ENCODE assay signal across 1 cellular context in genomic region chr3:133937061-133937686, GRCh38.
TF ChIP-seq lines count a peak whose summit lies in the region.

No MANE protein-coding gene starts in this region.

TF ChIP-seq in GM23338, 12 proteins besides CTCF, POLR2A, EP300 and RAD21:
- TF ChIP-seq, protein P1, sequence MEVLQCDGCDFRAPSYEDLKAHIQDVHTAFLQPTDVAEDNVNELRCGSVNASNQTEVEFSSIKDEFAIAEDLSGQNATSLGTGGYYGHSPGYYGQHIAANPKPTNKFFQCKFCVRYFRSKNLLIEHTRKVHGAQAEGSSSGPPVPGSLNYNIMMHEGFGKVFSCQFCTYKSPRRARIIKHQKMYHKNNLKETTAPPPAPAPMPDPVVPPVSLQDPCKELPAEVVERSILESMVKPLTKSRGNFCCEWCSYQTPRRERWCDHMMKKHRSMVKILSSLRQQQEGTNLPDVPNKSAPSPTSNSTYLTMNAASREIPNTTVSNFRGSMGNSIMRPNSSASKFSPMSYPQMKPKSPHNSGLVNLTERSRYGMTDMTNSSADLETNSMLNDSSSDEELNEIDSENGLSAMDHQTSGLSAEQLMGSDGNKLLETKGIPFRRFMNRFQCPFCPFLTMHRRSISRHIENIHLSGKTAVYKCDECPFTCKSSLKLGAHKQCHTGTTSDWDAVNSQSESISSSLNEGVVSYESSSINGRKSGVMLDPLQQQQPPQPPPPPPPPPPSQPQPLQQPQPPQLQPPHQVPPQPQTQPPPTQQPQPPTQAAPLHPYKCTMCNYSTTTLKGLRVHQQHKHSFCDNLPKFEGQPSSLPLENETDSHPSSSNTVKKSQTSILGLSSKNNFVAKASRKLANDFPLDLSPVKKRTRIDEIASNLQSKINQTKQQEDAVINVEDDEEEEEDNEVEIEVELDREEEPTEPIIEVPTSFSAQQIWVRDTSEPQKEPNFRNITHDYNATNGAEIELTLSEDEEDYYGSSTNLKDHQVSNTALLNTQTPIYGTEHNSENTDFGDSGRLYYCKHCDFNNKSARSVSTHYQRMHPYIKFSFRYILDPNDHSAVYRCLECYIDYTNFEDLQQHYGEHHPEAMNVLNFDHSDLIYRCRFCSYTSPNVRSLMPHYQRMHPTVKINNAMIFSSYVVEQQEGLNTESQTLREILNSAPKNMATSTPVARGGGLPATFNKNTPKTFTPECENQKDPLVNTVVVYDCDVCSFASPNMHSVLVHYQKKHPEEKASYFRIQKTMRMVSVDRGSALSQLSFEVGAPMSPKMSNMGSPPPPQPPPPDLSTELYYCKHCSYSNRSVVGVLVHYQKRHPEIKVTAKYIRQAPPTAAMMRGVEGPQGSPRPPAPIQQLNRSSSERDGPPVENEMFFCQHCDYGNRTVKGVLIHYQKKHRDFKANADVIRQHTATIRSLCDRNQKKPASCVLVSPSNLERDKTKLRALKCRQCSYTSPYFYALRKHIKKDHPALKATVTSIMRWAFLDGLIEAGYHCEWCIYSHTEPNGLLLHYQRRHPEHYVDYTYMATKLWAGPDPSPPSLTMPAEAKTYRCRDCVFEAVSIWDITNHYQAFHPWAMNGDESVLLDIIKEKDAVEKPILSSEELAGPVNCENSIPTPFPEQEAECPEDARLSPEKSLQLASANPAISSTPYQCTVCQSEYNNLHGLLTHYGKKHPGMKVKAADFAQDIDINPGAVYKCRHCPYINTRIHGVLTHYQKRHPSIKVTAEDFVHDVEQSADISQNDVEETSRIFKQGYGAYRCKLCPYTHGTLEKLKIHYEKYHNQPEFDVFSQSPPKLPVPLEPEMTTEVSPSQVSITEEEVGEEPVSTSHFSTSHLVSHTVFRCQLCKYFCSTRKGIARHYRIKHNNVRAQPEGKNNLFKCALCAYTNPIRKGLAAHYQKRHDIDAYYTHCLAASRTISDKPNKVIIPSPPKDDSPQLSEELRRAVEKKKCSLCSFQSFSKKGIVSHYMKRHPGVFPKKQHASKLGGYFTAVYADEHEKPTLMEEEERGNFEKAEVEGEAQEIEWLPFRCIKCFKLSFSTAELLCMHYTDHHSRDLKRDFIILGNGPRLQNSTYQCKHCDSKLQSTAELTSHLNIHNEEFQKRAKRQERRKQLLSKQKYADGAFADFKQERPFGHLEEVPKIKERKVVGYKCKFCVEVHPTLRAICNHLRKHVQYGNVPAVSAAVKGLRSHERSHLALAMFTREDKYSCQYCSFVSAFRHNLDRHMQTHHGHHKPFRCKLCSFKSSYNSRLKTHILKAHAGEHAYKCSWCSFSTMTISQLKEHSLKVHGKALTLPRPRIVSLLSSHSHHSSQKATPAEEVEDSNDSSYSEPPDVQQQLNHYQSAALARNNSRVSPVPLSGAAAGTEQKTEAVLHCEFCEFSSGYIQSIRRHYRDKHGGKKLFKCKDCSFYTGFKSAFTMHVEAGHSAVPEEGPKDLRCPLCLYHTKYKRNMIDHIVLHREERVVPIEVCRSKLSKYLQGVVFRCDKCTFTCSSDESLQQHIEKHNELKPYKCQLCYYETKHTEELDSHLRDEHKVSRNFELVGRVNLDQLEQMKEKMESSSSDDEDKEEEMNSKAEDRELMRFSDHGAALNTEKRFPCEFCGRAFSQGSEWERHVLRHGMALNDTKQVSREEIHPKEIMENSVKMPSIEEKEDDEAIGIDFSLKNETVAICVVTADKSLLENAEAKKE (CRISPR knock-in tag; IDR thresholded peaks at IDR 0.05) = no peak
- TF ChIP-seq ZNF331 (CRISPR knock-in tag; IDR thresholded peaks at IDR 0.05; ENCODE audit: low read depth) = no peak
- TF ChIP-seq EZH2 (IDR thresholded peaks at IDR 0.05; ENCODE audit: low read depth, unreplicated experiment) = no peak
